In the genomic region with DNA sequence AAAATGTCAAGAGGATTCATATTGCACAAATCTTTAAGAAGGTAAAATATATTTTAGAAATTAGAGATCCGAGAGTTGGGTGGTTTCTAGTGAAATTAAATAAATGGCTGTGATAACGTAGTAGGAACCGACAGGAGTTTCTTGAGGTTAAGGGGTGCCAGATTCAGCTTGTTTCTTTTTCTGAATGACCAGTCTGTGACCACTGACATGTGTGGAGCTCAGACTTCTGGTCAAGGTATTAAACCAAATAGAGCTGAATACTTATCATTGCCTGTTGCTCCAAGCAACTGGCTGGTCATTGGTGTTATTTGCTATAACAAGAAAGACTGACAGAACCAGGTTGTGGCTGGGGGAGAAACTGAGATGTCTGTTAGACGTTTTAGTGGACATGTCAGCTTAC, we compare ENCODE assay signal across 21 cellular contexts.
A peak's percentile ranks its signal among the peaks of the same experiment; 100 is the strongest.
DNase-seq lines count a peak whose midpoint lies in the region; ATAC-seq, FAIRE-seq and TF ChIP-seq lines count a peak whose summit lies in the region.
"Had no signal": no experiment of that assay in that cellular context is flagged by ENCODE, and none has a peak within 500 bp of the region (broad histone marks: within the 10 kb centered on the region; RNA-seq: fewer than 3 reads in every experiment).

No MANE protein-coding gene starts in this region.

- no peaks in the 10 kb centered on the region for H3K36me3 Mint-ChIP-seq in progenitor cell of endocrine pancreas (ENCODE audit: insufficient read depth)
- H3K36me3 Mint-ChIP-seq: CD4-positive, CD25-positive, alpha-beta regulatory T cell had no signal

- no peaks in the 10 kb centered on the region for H3K9me2 ChIP-seq in Loucy (replicated peaks; ENCODE audit: low read depth, low read length)

- no peaks in the 10 kb centered on the region for H3K79me2 ChIP-seq in Loucy (ENCODE audit: insufficient read depth, low read length)

- H3F3A ChIP-seq in Loucy (ENCODE audit: low read depth), result 0 out of 2 replicates have a peak, but pooled peaks cover 4% of the 10 kb centered on the region

- H4K20me1 ChIP-seq in Loucy (ENCODE audit: insufficient read depth, low read length, poor library complexity, severe bottlenecking), result no peaks in the 10 kb centered on the region

- FAIRE-seq in GM18507 (lab: Jason Lieb, UNC), result peak; percentile 77

- peak overlapping the region; percentile 74 for H3K9ac ChIP-seq in Loucy (ENCODE audit: low read depth, low read length, poor library complexity, severe bottlenecking)

- H3K4me3 ChIP-seq in Loucy (ENCODE audit: low read length, poor library complexity, severe bottlenecking) (peak overlapping the region; percentile 26), aorta (ENCODE audit: low read length in 2 of 2) (no peak overlapping the region)
- H3K4me3 ChIP-seq: ascending aorta, esophagus squamous epithelium, transverse colon had no signal

- H3K27me3 ChIP-seq in Loucy (ENCODE audit: insufficient read depth, low read length, poor library complexity, severe bottlenecking) (no peaks in the 10 kb centered on the region), aorta (ENCODE audit: control insufficient read depth in 1 of 2, insufficient read depth in 2 of 2, low read length in 1 of 2) (no peaks in the 10 kb centered on the region)
- H3K27me3 ChIP-seq: ascending aorta, esophagus squamous epithelium, transverse colon had no signal

- WGBS in aorta, 2 donors, result 93 to 95% methylated on average over 4 of the region's 4 CpGs

- DNase-seq in GM18507 (ENCODE audit: extremely low spot score, insufficient read length, low read depth) (no peak), progenitor cell of endocrine pancreas (ENCODE audit: low spot score, unreplicated experiment) (no peak), aorta (no peak), DMS53 (lab: John Stamatoyannopoulos, UW) (no peak)
- DNase-seq in activated CD8-positive, alpha-beta memory T cell treated with anti-CD3 and anti-CD28 coated beads for 24 hours, result no peak
- DNase-seq: ACHN; activated CD4-positive, alpha-beta T cell treated with anti-CD3 and anti-CD28 coated beads, Interleukin-2, amount 10 ng/mL, durations not matched to agents 7 days and 5 days; CD4-positive, CD25-positive, alpha-beta regulatory T cell; DMS79 treated with DMSO at 0.1 percent for 48 hours; effector memory CD4-positive, alpha-beta T cell; esophagus squamous epithelium; IMR-90; NCI-H2029 treated with DMSO at 0.1 percent for 48 hours; stimulated activated naive CD4-positive, alpha-beta T cell treated with Interleukin-2 at 50 U/mL for 16 hours; SW 1271; transverse colon had no signal

- intact Hi-C loops in aorta (cut with DNase I), result no loop called here

- ATAC-seq in GM19372 (IDR thresholded peaks at IDR 0.05; ENCODE audit: low read depth, unreplicated experiment) (peak; percentile 40), HG03066 (IDR thresholded peaks at IDR 0.05; ENCODE audit: low read depth, unreplicated experiment) (peak; percentile 45), aorta (ENCODE audit: low FRiP score) (no peak)
- ATAC-seq: left lobe of liver had no signal

- TF ChIP-seq CTCF in Loucy (conservative IDR thresholded peaks at IDR 0.05; ENCODE audit: low read length), result no peak
- TF ChIP-seq CTCF in progenitor cell of endocrine pancreas (IDR thresholded peaks at IDR 0.05; ENCODE audit: unreplicated experiment), result no peak

- H3K27me3 Mint-ChIP-seq in progenitor cell of endocrine pancreas, result peaks cover 3% of the 10 kb centered on the region

- H3K4me1 ChIP-seq in Loucy (ENCODE audit: insufficient read depth, low read length, poor library complexity, severe bottlenecking) (peaks cover 69% of the 10 kb centered on the region), aorta (ENCODE audit: control insufficient read depth in 1 of 2, insufficient read depth in 2 of 2, low read length in 2 of 2) (no peaks in the 10 kb centered on the region)
- H3K4me1 ChIP-seq: ascending aorta, transverse colon had no signal

- H3K27ac Mint-ChIP-seq in progenitor cell of endocrine pancreas, result no peak overlapping the region
- H3K27ac Mint-ChIP-seq: activated CD4-positive, alpha-beta T cell treated with anti-CD3 and anti-CD28 coated beads, Interleukin-2, amount 10 ng/mL, durations not matched to agents 7 days and 5 days; CD4-positive, CD25-positive, alpha-beta regulatory T cell had no signal

- H3K27ac ChIP-seq in aorta (ENCODE audit: low read depth in 1 of 2, low read length in 2 of 2), result no peak overlapping the region
- H3K27ac ChIP-seq: ascending aorta, transverse colon had no signal

- H3K9me3 ChIP-seq in Loucy (ENCODE audit: insufficient read depth, low read depth, low read length), result peaks cover 11% of the 10 kb centered on the region; the same call in 1 of the 2 replicates
- H3K9me3 ChIP-seq in aorta (ENCODE audit: control insufficient read depth, low read length), result peaks cover 1% of the 10 kb centered on the region
- H3K9me3 ChIP-seq: ascending aorta, transverse colon had no signal

- H3K36me3 ChIP-seq in Loucy (ENCODE audit: insufficient read depth, low read length), result no peaks in the 10 kb centered on the region
- no peaks in the 10 kb centered on the region for H3K36me3 ChIP-seq in aorta (ENCODE audit: control insufficient read depth in 1 of 2, insufficient read depth in 2 of 2, low read length in 1 of 2)
- H3K36me3 ChIP-seq: ascending aorta, esophagus squamous epithelium, transverse colon had no signal

- no peak overlapping the region for H2AFZ ChIP-seq in Loucy (ENCODE audit: low read length)

- H3K4me3 Mint-ChIP-seq in progenitor cell of endocrine pancreas (ENCODE audit: low read depth), result no peak overlapping the region
- H3K4me3 Mint-ChIP-seq: activated CD4-positive, alpha-beta T cell treated with anti-CD3 and anti-CD28 coated beads, Interleukin-2, amount 10 ng/mL, durations not matched to agents 7 days and 5 days; CD4-positive, CD25-positive, alpha-beta regulatory T cell had no signal

- peak overlapping the region; percentile 53 for H3K4me2 ChIP-seq in Loucy (ENCODE audit: low read depth, low read length, poor library complexity, severe bottlenecking)

- H3K4me1 Mint-ChIP-seq in progenitor cell of endocrine pancreas (ENCODE audit: low read depth), result peaks cover 2% of the 10 kb centered on the region
- H3K4me1 Mint-ChIP-seq: CD4-positive, CD25-positive, alpha-beta regulatory T cell had no signal

- H3K9me3 Mint-ChIP-seq in progenitor cell of endocrine pancreas (ENCODE audit: low read depth), result peaks cover 6% of the 10 kb centered on the region
